17 cellular contexts compared by ENCODE assay signal in the genomic region with DNA sequence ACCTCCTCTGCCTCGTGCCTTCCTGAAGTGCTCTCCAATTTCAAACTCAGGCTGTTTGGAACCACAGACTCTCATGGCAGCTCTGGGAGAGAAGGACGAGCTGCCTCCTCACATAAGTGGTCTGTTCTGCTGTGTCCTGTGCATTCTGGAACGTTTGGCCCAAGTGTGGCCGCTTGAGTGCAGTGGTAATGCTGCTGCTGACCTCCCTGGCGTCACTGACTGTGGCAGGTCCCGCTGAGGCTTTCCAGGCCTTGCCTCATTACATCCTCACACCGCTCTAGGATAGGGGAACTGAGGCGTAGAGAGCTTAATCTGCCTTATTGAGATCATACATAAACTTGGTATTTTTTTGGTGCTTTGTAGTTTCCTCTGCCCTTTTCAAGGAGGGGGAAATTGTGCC. TPM values are rescaled to one million over a fixed set of nuclear protein-coding genes. Genes with fewer than 3 reads are reported as not detected.
DNase-seq lines count a peak whose midpoint lies in the region; ATAC-seq, FAIRE-seq and TF ChIP-seq lines count a peak whose summit lies in the region.
"Had no signal": no experiment of that assay in that cellular context is flagged by ENCODE, and none has a peak within 500 bp of the region (broad histone marks: within the 10 kb centered on the region; RNA-seq: fewer than 3 reads in every experiment).

No MANE protein-coding gene starts in this region.

- H3K4me1 Mint-ChIP-seq in CD8-positive, alpha-beta memory T cell: peaks cover 0 to 4% (median 0%) of the 10 kb centered on the region in 3 donors

- no peaks in the 10 kb centered on the region for H3K9me3 Mint-ChIP-seq in CD8-positive, alpha-beta memory T cell
- H3K9me3 Mint-ChIP-seq: HFFc6 had no signal

- no peak overlapping the region for H3K27ac ChIP-seq in liver (ENCODE audit: low read depth in 1 of 2, low read length in 2 of 2)
- no peak overlapping the region for H3K27ac ChIP-seq in HepG2 (ENCODE audit: extremely low read length, insufficient read depth, low read length)
- H3K27ac ChIP-seq in right atrium auricular region: peak overlapping the region; percentile 61 to 63
- peak overlapping the region; percentile 13 for H3K27ac ChIP-seq in mesodermal cell (ENCODE audit: low read depth, low read length, severe bottlenecking)
- no peak overlapping the region for H3K27ac ChIP-seq in upper lobe of right lung
- no peak overlapping the region for H3K27ac ChIP-seq in CD8-positive, alpha-beta memory T cell (ENCODE audit: low read depth, low read length)
- H3K27ac ChIP-seq: BLaER1 treated with 17β-estradiol and CSF1 and Interleukin-3, amounts not matched to agents 10 nM and 100 nM had no signal

- no peaks in the 10 kb centered on the region for H3K79me2 ChIP-seq in HepG2 (ENCODE audit: insufficient read depth, low read length)

- WGBS in liver: 87% methylated on average over 8 of the region's 8 CpGs
- WGBS in HepG2 (ENCODE audit: low lambda C conversion rate): 85% methylated on average over 8 of the region's 8 CpGs
- WGBS in mesodermal cell (ENCODE audit: insufficient coverage in 2 of 2), 2 experiments: 87% methylated on average over 4 to 5 of the region's 8 CpGs

- TF ChIP-seq RAD21 in liver (IDR thresholded peaks at IDR 0.05) (no peak), HepG2 (CRISPR knock-in tag; IDR thresholded peaks at IDR 0.05) (no peak)

- in situ Hi-C loops in HepG2 (cut with HindIII; ENCODE audit: extremely low pct_ligation_motif_present, low pct_unique_long_range_greater_than_20kb): no loop called here

- H3K27me3 Mint-ChIP-seq in CD8-positive, alpha-beta memory T cell: no peaks in the 10 kb centered on the region

- no peaks in the 10 kb centered on the region for H3K36me3 ChIP-seq in liver (ENCODE audit: control insufficient read depth in 4 of 4, insufficient read depth in 3 of 4, low read depth in 1 of 4, low read length in 3 of 4)
- H3K36me3 ChIP-seq in HepG2 (replicated peaks in 1 of 2; ENCODE audit: control insufficient read depth in 1 of 2, insufficient read depth in 2 of 2, low read length in 2 of 2): no peaks in the 10 kb centered on the region
- H3K36me3 ChIP-seq in right atrium auricular region: no peaks in the 10 kb centered on the region
- H3K36me3 ChIP-seq in mesodermal cell (ENCODE audit: control insufficient read depth, insufficient read depth, low read length): peaks cover 4% of the 10 kb centered on the region
- no peaks in the 10 kb centered on the region for H3K36me3 ChIP-seq in upper lobe of right lung
- H3K36me3 ChIP-seq in CD8-positive, alpha-beta memory T cell (ENCODE audit: insufficient read depth, low read length): no peaks in the 10 kb centered on the region

- H3K9me3 ChIP-seq in liver (ENCODE audit: control insufficient read depth in 4 of 4, low read length in 3 of 4) (no peaks in the 10 kb centered on the region), HepG2 (ENCODE audit: low read length) (no peaks in the 10 kb centered on the region), right atrium auricular region (no peaks in the 10 kb centered on the region), mesodermal cell (ENCODE audit: control insufficient read depth, low read length) (no peaks in the 10 kb centered on the region), upper lobe of right lung (no peaks in the 10 kb centered on the region)
- no peaks in the 10 kb centered on the region for H3K9me3 ChIP-seq in CD8-positive, alpha-beta memory T cell (ENCODE audit: low read length)
- H3K9me3 ChIP-seq: BLaER1 treated with 17β-estradiol and CSF1 and Interleukin-3, amounts not matched to agents 10 nM and 100 nM had no signal

- intact Hi-C loops in HepG2 (cut with micrococcal nuclease; ENCODE audit: unreplicated experiment): no loop called here
- intact Hi-C loops in upper lobe of right lung (cut with DNase I): no loop called here

- H3K9ac ChIP-seq in liver (ENCODE audit: low read depth in 1 of 2, low read length in 2 of 2): no peak overlapping the region
- no peak overlapping the region for H3K9ac ChIP-seq in HepG2 (ENCODE audit: insufficient read depth, low read depth, low read length)
- H3K9ac ChIP-seq: BLaER1 treated with 17β-estradiol and CSF1 and Interleukin-3, amounts not matched to agents 10 nM and 100 nM had no signal

- no peaks in the 10 kb centered on the region for H3K27me3 ChIP-seq in liver (ENCODE audit: control insufficient read depth in 4 of 4, insufficient read depth in 4 of 4, low read length in 3 of 4)
- no peaks in the 10 kb centered on the region for H3K27me3 ChIP-seq in HepG2 (ENCODE audit: control insufficient read depth in 1 of 2, insufficient read depth in 2 of 2, low read length in 2 of 2)
- H3K27me3 ChIP-seq in right atrium auricular region: no peaks in the 10 kb centered on the region
- no peaks in the 10 kb centered on the region for H3K27me3 ChIP-seq in upper lobe of right lung
- H3K27me3 ChIP-seq in CD8-positive, alpha-beta memory T cell (ENCODE audit: insufficient read depth, low read length, poor library complexity, severe bottlenecking): no peaks in the 10 kb centered on the region
- H3K27me3 ChIP-seq: BLaER1 treated with 17β-estradiol and CSF1 and Interleukin-3, amounts not matched to agents 10 nM and 100 nM had no signal

- H3K4me2 ChIP-seq in HepG2 (ENCODE audit: low read depth, low read length): no peak overlapping the region

- no peak overlapping the region for H3K4me3 Mint-ChIP-seq in CD8-positive, alpha-beta memory T cell
- H3K4me3 Mint-ChIP-seq: HFFc6 had no signal

- TF ChIP-seq POLR2A in HepG2 (IDR thresholded peaks at IDR 0.05; ENCODE audit: insufficient read depth in 1 of 2, low read depth in 2 of 2, low read length in 2 of 2): no peak

- H3K4me3 ChIP-seq in liver (ENCODE audit: low read depth in 1 of 3, low read length in 3 of 3) (no peak overlapping the region), HepG2 (replicated peaks in 1 of 3; ENCODE audit: insufficient read depth in 1 of 3, low read depth in 2 of 3, low read length in 3 of 3) (no peak overlapping the region), right atrium auricular region (no peak overlapping the region), mesodermal cell (ENCODE audit: extremely low read depth, insufficient read depth, low read length, poor library complexity, severe bottlenecking) (no peak overlapping the region), upper lobe of right lung (no peak overlapping the region)
- H3K4me3 ChIP-seq in CD8-positive, alpha-beta memory T cell (ENCODE audit: low read length): no peak overlapping the region
- H3K4me3 ChIP-seq: BLaER1 treated with 17β-estradiol and CSF1 and Interleukin-3, amounts not matched to agents 10 nM and 100 nM had no signal

- H3K4me1 ChIP-seq in liver (ENCODE audit: control insufficient read depth in 4 of 4, insufficient read depth in 4 of 4, low read length in 3 of 4): peaks cover 0 to 5% (median 3%) of the 10 kb centered on the region in 4 donors
- H3K4me1 ChIP-seq in HepG2 (ENCODE audit: insufficient read depth, low read length): no peaks in the 10 kb centered on the region
- peaks cover 0 to 12% of the 10 kb centered on the region in 2 donors for H3K4me1 ChIP-seq in right atrium auricular region
- no peaks in the 10 kb centered on the region for H3K4me1 ChIP-seq in mesodermal cell (ENCODE audit: control insufficient read depth, insufficient read depth, low read length, poor library complexity, severe bottlenecking)
- peaks cover 4% of the 10 kb centered on the region for H3K4me1 ChIP-seq in upper lobe of right lung
- H3K4me1 ChIP-seq in CD8-positive, alpha-beta memory T cell (ENCODE audit: insufficient read depth, low read length): no peaks in the 10 kb centered on the region

- BruUV-seq in HepG2 (replicated peaks; lab: Mats Ljungman, UMichigan): no TSS peak

- TF ChIP-seq EP300 in HepG2 (IDR thresholded peaks at IDR 0.05; ENCODE audit: low read depth in 2 of 2, low read length in 2 of 2) (no peak), HepG2 (CRISPR knock-in tag; IDR thresholded peaks at IDR 0.05; ENCODE audit: borderline replicate concordance) (no peak)

- peaks cover 0 to 20% (median 0%) of the 10 kb centered on the region in 3 donors for H3K36me3 Mint-ChIP-seq in CD8-positive, alpha-beta memory T cell

- no peaks in the 10 kb centered on the region for H4K20me1 ChIP-seq in HepG2 (ENCODE audit: insufficient read depth, low read length)

- no peak overlapping the region for H3K27ac Mint-ChIP-seq in CD8-positive, alpha-beta memory T cell
- H3K27ac Mint-ChIP-seq: HFFc6 had no signal

- no peak overlapping the region for H2AFZ ChIP-seq in HepG2 (ENCODE audit: low read length)

- POLR2A ChIA-PET in HepG2 (lab: Yijun Ruan, JAX): no interaction called here
- POLR2A ChIA-PET in CD8-positive, alpha-beta memory T cell (lab: Charles Lee): no interaction called here

- no peak for TF ChIP-seq CTCF in liver (IDR thresholded peaks at IDR 0.05; ENCODE audit: low read depth, low read length, missing input control)
- TF ChIP-seq CTCF in HepG2 (CRISPR knock-in tag; IDR thresholded peaks at IDR 0.05): no peak
- TF ChIP-seq CTCF in right atrium auricular region (IDR thresholded peaks at IDR 0.05): no peak
- no peak for TF ChIP-seq CTCF in upper lobe of right lung (IDR thresholded peaks at IDR 0.05)

- DNase-seq in HepG2 (ENCODE audit: low spot score) (no peak), right atrium auricular region (ENCODE audit: low spot score) (peak; percentile 56), upper lobe of right lung (no peak), GDM1 (lab: John Stamatoyannopoulos, UW) (no peak), AG08395 (ENCODE audit: low spot score) (no peak)
- no peak for DNase-seq in CD8-positive, alpha-beta memory T cell
- DNase-seq: HFFc6, KG1, NCI-H1436, NCI-H2029, NCI-H524 had no signal

- no peak for FAIRE-seq in HepG2 (lab: Jason Lieb, UNC)
- FAIRE-seq: A204.1, GM12892 had no signal

- CTCF ChIA-PET in HepG2 (lab: Yijun Ruan, JAX; ENCODE audit: low intra/inter-chr PET ratio, low total read pairs): no interaction called here
- CTCF ChIA-PET in CD8-positive, alpha-beta memory T cell (lab: Charles Lee): interaction anchor here (1.9 kb wide), 1 partner anchor 26 kb away, joined by 5 read pairs; no protein-coding TSS in a partner anchor

- no peak for ATAC-seq in HepG2
- peak; percentile 34 for ATAC-seq in upper lobe of right lung
- ATAC-seq: Panc1 had no signal

RNA-seq across cellular contexts. Expression of a gene that starts 14.2 kb away (rescaled TPM):
- total RNA-seq in liver: 1 to 10 TPM; 2.1 to 6.0 TPM
- polyA plus RNA-seq in liver: 10 to 100 TPM; 12.6 to 14.6 TPM
- total RNA-seq in HepG2 (2016; rRNA removed; fragmentation: Illumina TruSeq; extraction: Trizol): 4.6 and 5.4 TPM in 2 replicates
- total RNA-seq in HepG2 (2016; cell fraction: cytosol; rRNA removed; fragmentation: Illumina TruSeq; extraction: Trizol; ENCODE audit: low read depth): 6.8 and 8.3 TPM in 2 replicates
- 3.3 and 3.9 TPM in 2 replicates for total RNA-seq in HepG2 (2016; cell fraction: insoluble cytoplasmic fraction; rRNA removed; fragmentation: Illumina TruSeq; extraction: Trizol)
- total RNA-seq in HepG2 (2016; cell fraction: membrane; rRNA removed; fragmentation: Illumina TruSeq; extraction: Trizol): 15.8 and 17.8 TPM in 2 replicates
- total RNA-seq in HepG2 (2016; cell fraction: nucleus; rRNA removed; fragmentation: Illumina TruSeq; extraction: Trizol): 5.2 and 5.7 TPM in 2 replicates
- polyA plus RNA-seq in HepG2 (2011; rRNA removed): 14.7 and 17.0 TPM in 2 replicates
- 12.2 and 12.3 TPM in 2 replicates for polyA plus RNA-seq in HepG2 (2011; cell fraction: cytosol; rRNA removed)
- polyA plus RNA-seq in HepG2 (2011; cell fraction: nucleus; rRNA removed): 19.1 and 22.3 TPM in 2 replicates
- polyA plus RNA-seq in HepG2 (2012): 19.7 and 20.6 TPM in 2 replicates
- polyA plus RNA-seq in HepG2 (2016; cell fraction: cytosol; fragmentation: Illumina TruSeq; extraction: Trizol; ENCODE audit: low read depth): 46.0 and 49.0 TPM in 2 replicates
- polyA plus RNA-seq in HepG2 (2016; cell fraction: insoluble cytoplasmic fraction; fragmentation: Illumina TruSeq; extraction: Trizol; ENCODE audit: low read depth): 12.2 and 19.6 TPM in 2 replicates
- 66.4 and 70.7 TPM in 2 replicates for polyA plus RNA-seq in HepG2 (2016; cell fraction: membrane; fragmentation: Illumina TruSeq; extraction: Trizol; ENCODE audit: low read depth)
- polyA plus RNA-seq in HepG2 (2016; cell fraction: nucleus; fragmentation: Illumina TruSeq; extraction: Trizol; ENCODE audit: insufficient read depth, low read depth): 21.7 and 23.0 TPM in 2 replicates
- 4.1 and 12.5 TPM in 2 replicates for polyA minus RNA-seq in HepG2 (2011; rRNA and poly(A)+ RNA removed; ENCODE audit: low replicate concordance)
- 4.6 and 5.2 TPM in 2 replicates for polyA minus RNA-seq in HepG2 (2011; cell fraction: cytosol; rRNA and poly(A)+ RNA removed)
- 14.3 and 19.6 TPM in 2 replicates for polyA minus RNA-seq in HepG2 (2011; cell fraction: nucleus; rRNA and poly(A)+ RNA removed)
- 10 to 100 TPM; 34.4 to 39.2 TPM for total RNA-seq in right atrium auricular region
- 39.5 TPM for polyA plus RNA-seq in mesodermal cell (2013, experiment 1 of 2)
- polyA plus RNA-seq in mesodermal cell (2013, experiment 2 of 2): 32.9 TPM
- 48.6 TPM for total RNA-seq in upper lobe of right lung
- total RNA-seq in CD8-positive, alpha-beta memory T cell: 10 to 100 TPM; 10.2 to 12.9 TPM
- polyA plus RNA-seq in CD8-positive, alpha-beta memory T cell: 48.9 TPM

RNA-seq across cellular contexts. Expression of a gene that starts 14.6 kb away (rescaled TPM):
- total RNA-seq in liver: 10 to 100 TPM; 25.7 to 40.3 TPM
- 10 to 100 TPM in 1 of 2 donors, 1 to 10 TPM in 1; 7.2 to 33.5 TPM for polyA plus RNA-seq in liver
- 56.5 and 109 TPM in 2 replicates for total RNA-seq in HepG2 (2016; rRNA removed; fragmentation: Illumina TruSeq; extraction: Trizol)
- total RNA-seq in HepG2 (2016; cell fraction: cytosol; rRNA removed; fragmentation: Illumina TruSeq; extraction: Trizol; ENCODE audit: low read depth): 17.1 and 19.6 TPM in 2 replicates
- total RNA-seq in HepG2 (2016; cell fraction: insoluble cytoplasmic fraction; rRNA removed; fragmentation: Illumina TruSeq; extraction: Trizol): 63.9 and 99.8 TPM in 2 replicates
- total RNA-seq in HepG2 (2016; cell fraction: membrane; rRNA removed; fragmentation: Illumina TruSeq; extraction: Trizol): 84.3 and 86.0 TPM in 2 replicates
- total RNA-seq in HepG2 (2016; cell fraction: nucleus; rRNA removed; fragmentation: Illumina TruSeq; extraction: Trizol): 64.5 and 64.7 TPM in 2 replicates
- polyA plus RNA-seq in HepG2 (2011; rRNA removed): 43.9 and 46.1 TPM in 2 replicates
- 25.5 and 35.4 TPM in 2 replicates for polyA plus RNA-seq in HepG2 (2011; cell fraction: cytosol; rRNA removed)
- 44.8 and 58.7 TPM in 2 replicates for polyA plus RNA-seq in HepG2 (2011; cell fraction: nucleus; rRNA removed)
- polyA plus RNA-seq in HepG2 (2012): 43.4 and 52.1 TPM in 2 replicates
- 20.6 and 23.0 TPM in 2 replicates for polyA plus RNA-seq in HepG2 (2016; cell fraction: cytosol; fragmentation: Illumina TruSeq; extraction: Trizol; ENCODE audit: low read depth)
- polyA plus RNA-seq in HepG2 (2016; cell fraction: insoluble cytoplasmic fraction; fragmentation: Illumina TruSeq; extraction: Trizol; ENCODE audit: low read depth): 101 and 102 TPM in 2 replicates
- 67.1 and 72.2 TPM in 2 replicates for polyA plus RNA-seq in HepG2 (2016; cell fraction: membrane; fragmentation: Illumina TruSeq; extraction: Trizol; ENCODE audit: low read depth)
- polyA plus RNA-seq in HepG2 (2016; cell fraction: nucleus; fragmentation: Illumina TruSeq; extraction: Trizol; ENCODE audit: insufficient read depth, low read depth): 80.2 and 81.9 TPM in 2 replicates
- polyA minus RNA-seq in HepG2 (2011; rRNA and poly(A)+ RNA removed; ENCODE audit: low replicate concordance): 36.2 and 75.5 TPM in 2 replicates
- polyA minus RNA-seq in HepG2 (2011; cell fraction: cytosol; rRNA and poly(A)+ RNA removed): 24.4 and 29.4 TPM in 2 replicates
- polyA minus RNA-seq in HepG2 (2011; cell fraction: nucleus; rRNA and poly(A)+ RNA removed): 53.6 and 59.6 TPM in 2 replicates
- total RNA-seq in right atrium auricular region: 10 to 100 TPM; 53.1 to 56.2 TPM
- polyA plus RNA-seq in mesodermal cell (2013, experiment 1 of 2): 86.8 TPM
- 79.6 TPM for polyA plus RNA-seq in mesodermal cell (2013, experiment 2 of 2)
- 92.3 TPM for total RNA-seq in upper lobe of right lung
- 10 to 100 TPM; 73.0 to 75.8 TPM for total RNA-seq in CD8-positive, alpha-beta memory T cell
- 10.8 TPM for polyA plus RNA-seq in CD8-positive, alpha-beta memory T cell

Comparison
In these comparisons a context has a peak if more than half of its experiments do, and no peak if none do; other contexts are left out.
1. H3K27ac ChIP-seq: peak in right atrium auricular region (2 of 2) and mesodermal cell (single experiment); none in liver (0 of 2), HepG2 (single experiment), upper lobe of right lung (single experiment) and CD8-positive, alpha-beta memory T cell (single experiment).